In the genomic region with DNA sequence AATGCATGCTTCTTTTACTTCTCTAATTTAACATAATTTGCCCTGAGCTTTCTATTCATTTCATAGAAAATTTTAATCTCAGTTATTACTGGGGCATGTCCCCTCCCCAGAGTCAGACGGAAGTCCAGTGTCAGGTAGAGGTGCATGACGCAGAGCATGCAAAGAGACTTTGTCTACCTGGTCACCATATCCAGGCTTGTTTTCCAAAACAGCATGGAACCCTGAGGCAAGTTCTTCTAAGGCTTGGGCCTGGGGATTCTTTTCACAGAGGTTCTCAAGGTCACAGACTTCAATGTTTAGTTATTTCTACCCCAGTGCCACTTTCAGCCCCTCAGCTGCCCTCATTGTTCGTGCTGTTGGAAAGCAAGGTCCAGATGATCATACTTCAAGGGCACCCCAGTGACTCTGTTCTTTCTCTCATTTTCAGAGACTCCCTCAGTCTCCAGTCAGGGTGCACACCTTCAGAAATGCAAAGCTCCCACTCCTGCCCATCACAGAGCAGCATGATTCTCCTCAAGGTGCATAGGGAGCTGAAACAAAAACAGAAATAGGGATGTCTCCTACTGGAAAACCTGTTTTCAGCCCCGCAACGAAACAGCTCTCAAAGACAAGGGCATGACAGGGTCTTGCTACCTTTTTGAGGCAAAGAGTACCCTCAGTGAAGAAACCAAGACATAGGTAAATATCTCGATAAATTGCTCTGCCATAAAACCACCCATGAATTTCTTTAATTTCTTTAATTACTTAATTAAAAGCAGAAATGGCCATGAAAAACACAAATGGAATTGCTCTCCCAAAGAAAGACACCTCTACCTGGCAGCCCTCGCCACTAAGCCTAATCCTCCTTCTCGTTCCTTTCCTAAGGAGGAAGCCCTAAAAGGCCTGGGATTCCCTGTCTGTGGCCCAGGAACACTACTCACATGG, we compare ENCODE assay signal across 1 cellular context.
TF ChIP-seq lines count a peak whose summit lies in the region.

No MANE protein-coding gene starts in this region.

TF ChIP-seq in IMR-90, 13 proteins besides CTCF, POLR2A, EP300 and RAD21:
- TF ChIP-seq, protein P1, sequence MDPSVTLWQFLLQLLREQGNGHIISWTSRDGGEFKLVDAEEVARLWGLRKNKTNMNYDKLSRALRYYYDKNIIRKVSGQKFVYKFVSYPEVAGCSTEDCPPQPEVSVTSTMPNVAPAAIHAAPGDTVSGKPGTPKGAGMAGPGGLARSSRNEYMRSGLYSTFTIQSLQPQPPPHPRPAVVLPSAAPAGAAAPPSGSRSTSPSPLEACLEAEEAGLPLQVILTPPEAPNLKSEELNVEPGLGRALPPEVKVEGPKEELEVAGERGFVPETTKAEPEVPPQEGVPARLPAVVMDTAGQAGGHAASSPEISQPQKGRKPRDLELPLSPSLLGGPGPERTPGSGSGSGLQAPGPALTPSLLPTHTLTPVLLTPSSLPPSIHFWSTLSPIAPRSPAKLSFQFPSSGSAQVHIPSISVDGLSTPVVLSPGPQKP (IDR thresholded peaks at IDR 0.05; ENCODE audit: borderline replicate concordance, low read depth, low read length), result no peak
- no peak for TF ChIP-seq SMC3 (IDR thresholded peaks at IDR 0.05; ENCODE audit: low read depth, low read length)
- no peak for TF ChIP-seq FOS (IDR thresholded peaks at IDR 0.05; ENCODE audit: low read depth, low read length)
- TF ChIP-seq RCOR1 (IDR thresholded peaks at IDR 0.05; ENCODE audit: insufficient replicate concordance, low read length), result no peak
- no peak for TF ChIP-seq MAZ (IDR thresholded peaks at IDR 0.05; ENCODE audit: borderline replicate concordance, low read depth, low read length)
- TF ChIP-seq RFX5 (IDR thresholded peaks at IDR 0.05; ENCODE audit: low read depth, low read length), result no peak
